Comparison of ENCODE assay signal across 17 cellular contexts in the genomic region with DNA sequence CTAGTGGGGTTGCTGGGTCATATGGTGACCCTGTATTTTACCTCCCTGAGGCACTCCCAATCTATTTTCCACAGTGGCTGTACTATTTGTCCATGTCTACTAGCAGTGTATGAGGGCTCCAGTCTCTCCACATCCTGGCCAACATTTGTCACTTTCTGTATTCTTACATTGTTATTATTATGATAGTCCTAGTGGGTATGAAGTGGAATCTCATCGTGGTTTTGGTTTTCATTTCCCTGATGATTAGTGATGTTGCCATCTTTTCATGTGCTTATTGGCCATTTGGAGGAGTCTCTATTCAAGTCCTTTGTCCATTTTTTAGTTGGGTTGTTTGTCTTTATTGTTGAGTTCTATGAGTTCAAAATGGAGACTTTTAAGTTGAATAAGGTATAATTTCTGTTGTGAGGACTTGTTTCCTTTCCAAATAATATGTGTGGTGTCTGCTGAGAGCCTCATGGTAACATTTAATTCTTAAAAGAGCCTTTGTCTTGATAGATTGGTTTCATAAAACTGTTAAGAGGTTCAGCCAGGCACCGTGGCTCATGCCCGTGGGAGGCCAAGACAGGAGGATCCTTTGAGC.
DNase-seq lines count a peak whose midpoint lies in the region; ATAC-seq and FAIRE-seq lines count a peak whose summit lies in the region.
"Had no signal": no experiment of that assay in that cellular context is flagged by ENCODE, and none has a peak within 500 bp of the region (broad histone marks: within the 10 kb centered on the region; RNA-seq: fewer than 3 reads in every experiment).

No MANE protein-coding gene starts in this region.

- peaks cover 38% of the 10 kb centered on the region for H3K9me3 Mint-ChIP-seq in T-helper 2 cell treated with Interferon-gamma antibody and Interleukin-4, amounts not matched to agents 5 μg/mL and 100 μg/mL, for 36 hours
- peaks cover 18 to 32% of the 10 kb centered on the region in 2 donors for H3K9me3 Mint-ChIP-seq in activated naive CD4-positive, alpha-beta T cell treated with anti-CD3 and anti-CD28 coated beads, Interleukin-2, amount 50 U/mL, for 72 hours

- FAIRE-seq in HTR-8/SVneo (lab: Jason Lieb, UNC) = no peak
- FAIRE-seq: islet of Langerhans had no signal

- peak; percentile 7 to 8 for ATAC-seq in activated naive CD4-positive, alpha-beta T cell treated with anti-CD3 and anti-CD28 coated beads, Interleukin-2, amount 50 U/mL, for 72 hours
- ATAC-seq: upper lobe of right lung had no signal

- no peak for DNase-seq in T-helper 2 cell treated with Interferon-gamma antibody and Interleukin-4, amounts not matched to agents 5 μg/mL and 100 μg/mL, for 36 hours (ENCODE audit: low spot score)
- no peak for DNase-seq in T-helper 2 cell
- peak; percentile 48 for DNase-seq in ELR (ENCODE audit: low read depth)
- DNase-seq in activated naive CD4-positive, alpha-beta T cell treated with anti-CD3 and anti-CD28 coated beads, Interleukin-2, amount 50 U/mL, for 72 hours (ENCODE audit: low spot score in 2 of 2) = no peak
- DNase-seq in myocyte (ENCODE audit: low read depth) = peak; percentile 18
- no peak for DNase-seq in NCI-H2171 (lab: John Stamatoyannopoulos, UW)
- no peak for DNase-seq in hepatic stellate cell (ENCODE audit: low spot score)
- DNase-seq in HTR-8/SVneo (ENCODE audit: insufficient read length, low spot score) = no peak
- DNase-seq: cortex of kidney; hippocampal formation; NCI-H1105 treated with DMSO at 0.1 percent for 48 hours; NCI-H510A treated with DMSO at 0.1 percent for 48 hours; stimulated activated CD4-positive, alpha-beta T cell treated with anti-CD3 and anti-CD28 coated beads, Interleukin-4, amount 100 ng/mL, for 4 hours; upper lobe of right lung had no signal

- peaks cover 51% of the 10 kb centered on the region for H3K4me1 Mint-ChIP-seq in T-helper 2 cell treated with Interferon-gamma antibody and Interleukin-4, amounts not matched to agents 5 μg/mL and 100 μg/mL, for 36 hours (ENCODE audit: low read depth)

- no peak overlapping the region for H3K4me3 Mint-ChIP-seq in T-helper 2 cell treated with Interferon-gamma antibody and Interleukin-4, amounts not matched to agents 5 μg/mL and 100 μg/mL, for 36 hours
- H3K4me3 Mint-ChIP-seq: B cell, brain had no signal

- no peaks in the 10 kb centered on the region for H3K27me3 Mint-ChIP-seq in T-helper 2 cell treated with Interferon-gamma antibody and Interleukin-4, amounts not matched to agents 5 μg/mL and 100 μg/mL, for 36 hours (ENCODE audit: low read depth)
- H3K27me3 Mint-ChIP-seq: B cell, brain had no signal

- H3K27ac Mint-ChIP-seq in T-helper 2 cell treated with Interferon-gamma antibody and Interleukin-4, amounts not matched to agents 5 μg/mL and 100 μg/mL, for 36 hours = peak overlapping the region; percentile 56
- H3K27ac Mint-ChIP-seq in activated naive CD4-positive, alpha-beta T cell treated with anti-CD3 and anti-CD28 coated beads, Interleukin-2, amount 50 U/mL, for 72 hours = peak overlapping the region; percentile 47 to 95
- H3K27ac Mint-ChIP-seq: B cell had no signal

- peaks cover 60% of the 10 kb centered on the region for H3K36me3 Mint-ChIP-seq in T-helper 2 cell treated with Interferon-gamma antibody and Interleukin-4, amounts not matched to agents 5 μg/mL and 100 μg/mL, for 36 hours (ENCODE audit: low read depth)
- H3K36me3 Mint-ChIP-seq in activated naive CD4-positive, alpha-beta T cell treated with anti-CD3 and anti-CD28 coated beads, Interleukin-2, amount 50 U/mL, for 72 hours = peaks cover 38 to 80% of the 10 kb centered on the region in 2 donors

Comparison
In these comparisons a context has a peak if more than half of its experiments do, and no peak if none do; other contexts are left out.
1. DNase-seq: peak in ELR (single experiment) and myocyte (single experiment); none in T-helper 2 cell treated with Interferon-gamma antibody and Interleukin-4, amounts not matched to agents 5 μg/mL and 100 μg/mL, for 36 hours (single experiment), T-helper 2 cell (0 of 5), activated naive CD4-positive, alpha-beta T cell treated with anti-CD3 and anti-CD28 coated beads, Interleukin-2, amount 50 U/mL, for 72 hours (0 of 2), NCI-H2171 (single experiment), hepatic stellate cell (single experiment) and HTR-8/SVneo (single experiment).